ENCODE assay signal across 31 cellular contexts in the genomic region with DNA sequence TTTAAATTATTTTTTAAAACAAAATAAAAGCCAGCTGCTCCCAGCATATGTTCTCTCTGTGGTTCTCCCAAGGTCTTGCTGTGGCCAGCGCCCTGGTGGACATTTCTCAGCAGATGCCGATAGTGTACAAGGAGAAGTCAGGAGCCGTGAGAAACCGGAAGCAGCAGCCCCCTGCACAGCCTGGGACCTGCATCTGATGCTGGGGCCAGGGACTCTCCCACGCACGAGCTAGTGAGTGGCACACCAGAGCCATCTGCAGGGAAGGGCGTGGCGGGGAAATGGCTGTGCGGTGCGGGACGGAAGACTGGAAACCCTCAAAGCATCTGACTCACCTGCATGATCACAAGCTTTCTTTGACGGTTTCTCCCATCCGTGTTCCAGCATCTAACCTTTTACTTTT. TPM values are rescaled to one million over a fixed set of nuclear protein-coding genes. Genes with fewer than 3 reads are reported as not detected.
"Had no signal": no experiment of that assay in that cellular context is flagged by ENCODE, and none has a peak within 500 bp of the region (broad histone marks: within the 10 kb centered on the region; RNA-seq: fewer than 3 reads in every experiment).

No MANE protein-coding gene starts in this region.

- H3K27me3 ChIP-seq: colonic mucosa, dorsolateral prefrontal cortex, esophagus squamous epithelium, gastroesophageal sphincter, heart left ventricle, sigmoid colon had no signal

- H3K4me3 ChIP-seq: colonic mucosa, dorsolateral prefrontal cortex, esophagus squamous epithelium, gastroesophageal sphincter, heart left ventricle, lung, sigmoid colon, smooth muscle cell, thoracic aorta had no signal

- H3K4me1 ChIP-seq: colonic mucosa, esophagus squamous epithelium, gastroesophageal sphincter, heart left ventricle had no signal

- H3K4me2 ChIP-seq: smooth muscle cell had no signal

- H3K27ac ChIP-seq: colonic mucosa, esophagus squamous epithelium, gastroesophageal sphincter, heart left ventricle, sigmoid colon, thoracic aorta had no signal

- FAIRE-seq: endothelial cell of umbilical vein, islet of Langerhans had no signal

- H3K9me3 ChIP-seq: colonic mucosa, esophagus squamous epithelium, gastroesophageal sphincter, heart left ventricle, sigmoid colon, thoracic aorta had no signal

- H3K36me3 ChIP-seq: colonic mucosa had no signal

- DNase-seq: activated B cell treated with CpG ODN at 0.5 μM for 24 hours; activated CD4-positive, alpha-beta T cell treated with anti-CD3 and anti-CD28 coated beads for 4 hours; activated CD4-positive, alpha-beta T cell treated with anti-CD3 and anti-CD28 coated beads, Interleukin-2, amount 50 U/mL, for 48 hours; activated effector memory CD4-positive, alpha-beta T cell treated with anti-CD3 and anti-CD28 coated beads, Interleukin-2, amount 50 U/mL, for 16 hours; activated naive CD4-positive, alpha-beta T cell treated with anti-CD3 and anti-CD28 coated beads, Interleukin-2, amount 10 ng/mL, durations not matched to agents 7 days and 5 days; amygdala; caudate nucleus; colonic mucosa; dorsolateral prefrontal cortex; effector memory CD8-positive, alpha-beta T cell; esophagus squamous epithelium; heart left ventricle; left colon; naive B cell; nucleus accumbens; sigmoid colon; stimulated activated CD4-positive, alpha-beta T cell treated with anti-CD3 and anti-CD28 coated beads, Interleukin-2, amount 100 ng/mL, for 48 hours; stimulated activated CD8-positive, alpha-beta memory T cell treated with anti-CD3 and anti-CD28 coated beads, Interleukin-4, amount 100 ng/mL, for 48 hours; stimulated activated naive B cell treated with anti-CD40 and anti-IgM and Interleukin-4, amounts not matched to agents 10 μg/mL and 1 μg/mL and 100 μg/mL, for 72 hours; T-helper 17 cell had no signal

RNA-seq across cellular contexts. Expression of a gene that starts 16.5 kb away (rescaled TPM):
- total RNA-seq: activated B cell treated with CpG ODN at 0.5 μM for 24 hours; activated CD8-positive, alpha-beta memory T cell treated with anti-CD3 and anti-CD28 coated beads for 36 hours; colonic mucosa; endothelial cell of umbilical vein; esophagus squamous epithelium; gastroesophageal sphincter; heart left ventricle; left colon; lung; mesenteric fat pad; mucosa of gallbladder; renal cortical epithelial cell; sigmoid colon; smooth muscle cell; T-helper 17 cell; thoracic aorta had no signal
- polyA plus RNA-seq: endothelial cell of umbilical vein, heart left ventricle, lung, neural cell, sigmoid colon, smooth muscle cell had no signal

RNA-seq across cellular contexts. Expression of a gene that starts 35.2 kb away (rescaled TPM):
- total RNA-seq: activated B cell treated with CpG ODN at 0.5 μM for 24 hours; activated CD8-positive, alpha-beta memory T cell treated with anti-CD3 and anti-CD28 coated beads for 36 hours; T-helper 17 cell had no signal
- polyA plus RNA-seq: neural cell had no signal
